ENCODE assay signal across 9 cellular contexts in genomic region chr14:20680843-20681347, GRCh38. TPM values are rescaled to one million over a fixed set of nuclear protein-coding genes. Genes with fewer than 3 reads are reported as not detected.
DNase-seq lines count a peak whose midpoint lies in the region; ATAC-seq, FAIRE-seq and TF ChIP-seq lines count a peak whose summit lies in the region.
"Had no signal": no experiment of that assay in that cellular context is flagged by ENCODE, and none has a peak within 500 bp of the region (broad histone marks: within the 10 kb centered on the region; RNA-seq: fewer than 3 reads in every experiment).

No MANE protein-coding gene starts in this region.

- peak; percentile 21 for ATAC-seq in HG02870 (IDR thresholded peaks at IDR 0.05; ENCODE audit: unreplicated experiment)
- ATAC-seq in K562 = no peak
- ATAC-seq in mucosa of descending colon = peak; percentile 37
- no peak for ATAC-seq in HG03039 (IDR thresholded peaks at IDR 0.05; ENCODE audit: unreplicated experiment)

- peaks cover 3% of the 10 kb centered on the region for H3K27me3 Mint-ChIP-seq in activated CD4-positive, alpha-beta T cell treated with anti-CD3 and anti-CD28 coated beads, Interleukin-2, amount 10 ng/mL, durations not matched to agents 24 days and 14 days

- no peak for TF ChIP-seq EP300 in K562 (IDR thresholded peaks at IDR 0.05; ENCODE audit: low read length)

- H3K4me1 ChIP-seq in K562 (replicated peaks in 1 of 2; ENCODE audit: control insufficient read depth in 2 of 2, insufficient read depth in 2 of 2, low read length in 2 of 2) (peaks cover 10 to 13% of the 10 kb centered on the region in 2 experiments; a peak in 3 of 5 replicates), mucosa of descending colon (ENCODE audit: low read depth) (peaks cover 30% of the 10 kb centered on the region)

- no peak for TF ChIP-seq POLR2A in K562 (conservative IDR thresholded peaks at IDR 0.05)

- peak overlapping the region; percentile 94 for H3K4me2 ChIP-seq in K562 (ENCODE audit: insufficient read depth, low read length)

- no peaks in the 10 kb centered on the region for H3K27me3 ChIP-seq in K562 (ENCODE audit: control insufficient read depth in 2 of 2, insufficient read depth in 2 of 2, low read length in 2 of 2)

- no peaks in the 10 kb centered on the region for H3K36me3 Mint-ChIP-seq in activated CD4-positive, alpha-beta T cell treated with anti-CD3 and anti-CD28 coated beads, Interleukin-2, amount 10 ng/mL, durations not matched to agents 24 days and 14 days (ENCODE audit: low read depth)

- FAIRE-seq in K562 (lab: Jason Lieb, UNC) = peak; percentile 19

- peak overlapping the region; percentile 51 to 74; a peak in 3 of 4 replicates for H3K9ac ChIP-seq in K562 (ENCODE audit: insufficient read depth in 1 of 2, low read depth in 2 of 2, low read length in 2 of 2)

- POLR2A ChIA-PET in K562 (lab: Yijun Ruan, JAX) = interaction anchor here (0.6 to 1.7 kb wide), 5 partner anchors 11 to 291 kb away, joined by 3 to 6 read pairs (median 3); no protein-coding TSS in a partner anchor

- 0 out of 3 replicates have a peak overlapping the region, but pooled peaks have one; percentile 17 for H3K27ac ChIP-seq in K562 (ENCODE audit: extremely low read depth, low read depth, low read length)

- no peaks in the 10 kb centered on the region for H3K36me3 ChIP-seq in K562 (ENCODE audit: control insufficient read depth, insufficient read depth, low read length)
- H3K36me3 ChIP-seq in mucosa of descending colon (ENCODE audit: low read depth) = no peaks in the 10 kb centered on the region

- peak overlapping the region; percentile 75 for H3K4me3 ChIP-seq in K562
- H3K4me3 ChIP-seq in mucosa of descending colon = no peak overlapping the region

- intact Hi-C loops in activated CD4-positive, alpha-beta T cell treated with anti-CD3 and anti-CD28 coated beads, Interleukin-2, amount 10 ng/mL, durations not matched to agents 24 days and 14 days (cut with micrococcal nuclease) = loop anchor here (1.0 to 10.0 kb wide), 8 partner anchors 13 to 584 kb away; partner anchors contain the start of genes APEX1, HNRNPC, TEP1 and TMEM253
- intact Hi-C loops in K562 (cut with micrococcal nuclease) (loop anchor here (5.0 kb wide), 1 partner anchor 339 kb away; the partner anchor contains the start of gene PARP2), mucosa of descending colon (cut with DNase I, micrococcal nuclease) (loop anchor here (5.0 to 10.0 kb wide), 4 partner anchors 69 to 424 kb away; partner anchors contain the start of genes CCNB1IP1 (in 1 of the 2), TEP1 (in 1 of the 2) and TMEM253 (in 1 of the 2))

- CTCF ChIA-PET in K562 (lab: Yijun Ruan, JAX; ENCODE audit: low intra/inter-chr PET ratio) = no interaction called here

- DNase-seq in activated CD4-positive, alpha-beta T cell treated with anti-CD3 and anti-CD28 coated beads for 24 hours (ENCODE audit: low read depth in 2 of 2) = peak; percentile 19 to 34
- no peak for DNase-seq in activated CD4-positive, alpha-beta T cell treated with anti-CD3 and anti-CD28 coated beads, Interleukin-2, amount 10 ng/mL, durations not matched to agents 24 days and 14 days
- peak in 1 of 4 experiments; percentile 17 for DNase-seq in K562 (ENCODE audit: extremely low read depth in 1 of 4, low spot score in 3 of 4)
- DNase-seq in mucosa of descending colon = peak in 2 of 3 donors; percentile 65 to 81
- DNase-seq in NCI-H446 (lab: John Stamatoyannopoulos, UW) = no peak
- DNase-seq in NCI-H2196 (lab: John Stamatoyannopoulos, UW; ENCODE audit: unreplicated experiment) = no peak

- peaks cover 25% of the 10 kb centered on the region for H3K4me1 Mint-ChIP-seq in activated CD4-positive, alpha-beta T cell treated with anti-CD3 and anti-CD28 coated beads, Interleukin-2, amount 10 ng/mL, durations not matched to agents 24 days and 14 days

- TF ChIP-seq RAD21 in K562 (CRISPR knock-in tag; conservative IDR thresholded peaks at IDR 0.05 in 1 of 2, IDR thresholded peaks at IDR 0.05 in 1 of 2) = no peak

- no peaks in the 10 kb centered on the region for H3K79me2 ChIP-seq in K562 (ENCODE audit: control insufficient read depth, insufficient read depth, low read length)

- in situ Hi-C loops in K562 (cut with MboI) = loop anchor here (5.0 kb wide), 1 partner anchor 49 kb away; no protein-coding TSS in a partner anchor

- 0% methylated on average over 7 of the region's 7 CpGs for WGBS in K562 (ENCODE audit: insufficient coverage, low coverage, missing lambda C conversion rate)

- H4K20me1 ChIP-seq in K562 (replicated peaks; ENCODE audit: control insufficient read depth, insufficient read depth, low read length) = peaks cover 9% of the 10 kb centered on the region; the same call in 1 of the 2 replicates

- H3K9me3 ChIP-seq in K562 (replicated peaks; ENCODE audit: control insufficient read depth, insufficient read depth, low read depth, low read length) (no peaks in the 10 kb centered on the region), mucosa of descending colon (no peaks in the 10 kb centered on the region)

- H3K9me3 Mint-ChIP-seq in activated CD4-positive, alpha-beta T cell treated with anti-CD3 and anti-CD28 coated beads, Interleukin-2, amount 10 ng/mL, durations not matched to agents 24 days and 14 days = no peaks in the 10 kb centered on the region
- H3K9me3 Mint-ChIP-seq: activated T-cell treated with anti-CD3 and anti-CD28 coated beads, Interleukin-2, amount 50 U/mL, for 72 hours had no signal

- H2AFZ ChIP-seq in K562 (ENCODE audit: low read depth, low read length) = peak overlapping the region; percentile 92

- H3K4me3 Mint-ChIP-seq in activated CD4-positive, alpha-beta T cell treated with anti-CD3 and anti-CD28 coated beads, Interleukin-2, amount 10 ng/mL, durations not matched to agents 24 days and 14 days = no peak overlapping the region
- H3K4me3 Mint-ChIP-seq: activated T-cell treated with anti-CD3 and anti-CD28 coated beads, Interleukin-2, amount 50 U/mL, for 72 hours had no signal

- no TSS peak for BruUV-seq in K562 (replicated peaks; lab: Mats Ljungman, UMichigan)

- TF ChIP-seq CTCF in K562 (IDR thresholded peaks at IDR 0.05 in 2 of 3, conservative IDR thresholded peaks at IDR 0.05 in 1 of 3; ENCODE audit: insufficient read depth in 2 of 3, low read depth in 1 of 3, low read length in 3 of 3) = no peak
- no peak for TF ChIP-seq CTCF in mucosa of descending colon (IDR thresholded peaks at IDR 0.05)

- H3K27ac Mint-ChIP-seq in activated CD4-positive, alpha-beta T cell treated with anti-CD3 and anti-CD28 coated beads, Interleukin-2, amount 10 ng/mL, durations not matched to agents 24 days and 14 days = no peak overlapping the region
- H3K27ac Mint-ChIP-seq: activated T-cell treated with anti-CD3 and anti-CD28 coated beads, Interleukin-2, amount 50 U/mL, for 72 hours had no signal

- no peaks in the 10 kb centered on the region for H3K9me1 ChIP-seq in K562 (ENCODE audit: control insufficient read depth, insufficient read depth, low read length)

RNA-seq across cellular contexts. Expression of gene RNASE4, which starts 3.5 kb away (rescaled TPM):
- 0.24 and 0.26 TPM in 2 replicates for total RNA-seq in activated CD4-positive, alpha-beta T cell treated with anti-CD3 and anti-CD28 coated beads, Interleukin-2, amount 10 ng/mL, durations not matched to agents 24 days and 14 days
- total RNA-seq in K562 (2011; cell fraction: chromatin; rRNA removed; ENCODE audit: low replicate concordance) = not detected in 2 replicates
- total RNA-seq in K562 (2011; cell fraction: nucleolus; rRNA removed) = 0.13 TPM in 1 of 2 replicates, not detected in the other
- total RNA-seq in K562 (2011; cell fraction: nucleoplasm; rRNA removed) = 0.38 TPM in 1 of 2 replicates, not detected in the other
- total RNA-seq in K562 (2014; rRNA removed) (0.09 and 0.12 TPM in 2 replicates), K562 (2014; rRNA removed; fragmentation: Illumina TruSeq; extraction: Trizol) (0.22 TPM in 1 of 2 replicates, not detected in the other), K562 (2015; rRNA removed; fragmentation: Illumina TruSeq; extraction: Trizol) (not detected in 2 replicates), K562 (2021) (0.22 and 0.29 TPM in 2 replicates), mucosa of descending colon (10 to 100 TPM; 35.9 to 37.4 (median 36.4) TPM)
- polyA plus RNA-seq in K562 (2011; rRNA removed) (0.10 and 0.53 TPM in 2 replicates), K562 (2014; fragmentation: Illumina TruSeq; extraction: Trizol) (0.09 TPM in 1 of 2 replicates, not detected in the other), K562 (2014; fragmentation: Nextera tagmentation; extraction: Ambion mirVana) (under 1 TPM; 0.13 to 0.14 TPM), K562 (2014; rRNA removed) (not detected in 2 replicates)
- 0.12 and 0.46 TPM in 2 replicates for polyA plus RNA-seq in K562 (2011; cell fraction: cytosol; rRNA removed)
- polyA plus RNA-seq in K562 (2011; cell fraction: nucleus; rRNA removed) = 0.11 and 0.18 TPM in 2 replicates
- 0.14 and 0.64 TPM in 2 replicates for polyA plus RNA-seq in K562 (2012)
- 0.39 TPM in 1 of 2 replicates, not detected in the other for polyA minus RNA-seq in K562 (2011; rRNA and poly(A)+ RNA removed)
- not detected in 2 replicates for polyA minus RNA-seq in K562 (2011; cell fraction: cytosol; rRNA and poly(A)+ RNA removed)
- not detected in 2 replicates for polyA minus RNA-seq in K562 (2011; cell fraction: nucleus; rRNA and poly(A)+ RNA removed)

RNA-seq across cellular contexts. Expression of gene ANG, which starts 7.7 kb away (rescaled TPM):
- total RNA-seq in activated CD4-positive, alpha-beta T cell treated with anti-CD3 and anti-CD28 coated beads, Interleukin-2, amount 10 ng/mL, durations not matched to agents 24 days and 14 days = not detected in 2 replicates
- total RNA-seq in K562 (2011; cell fraction: chromatin; rRNA removed; ENCODE audit: low replicate concordance) = not detected in 2 replicates
- total RNA-seq in K562 (2011; cell fraction: nucleolus; rRNA removed) = not detected in 2 replicates
- not detected in 2 replicates for total RNA-seq in K562 (2011; cell fraction: nucleoplasm; rRNA removed)
- total RNA-seq in K562 (2014; rRNA removed) (0.73 TPM in 1 of 2 replicates, not detected in the other), K562 (2014; rRNA removed; fragmentation: Illumina TruSeq; extraction: Trizol) (not detected in 2 replicates), K562 (2015; rRNA removed; fragmentation: Illumina TruSeq; extraction: Trizol) (not detected in 2 replicates), K562 (2021) (0.42 and 0.44 TPM in 2 replicates), mucosa of descending colon (10 to 100 TPM; 25.0 to 50.1 (median 41.0) TPM)
- polyA plus RNA-seq in K562 (2011; rRNA removed) (0.12 and 0.22 TPM in 2 replicates), K562 (2014; fragmentation: Illumina TruSeq; extraction: Trizol) (0.26 TPM in 1 of 2 replicates, not detected in the other), K562 (2014; fragmentation: Nextera tagmentation; extraction: Ambion mirVana) (under 1 TPM; 0.21 to 0.34 TPM), K562 (2014; rRNA removed) (0.96 TPM in 1 of 2 replicates, not detected in the other)
- 0.18 and 0.42 TPM in 2 replicates for polyA plus RNA-seq in K562 (2011; cell fraction: cytosol; rRNA removed)
- not detected in 2 replicates for polyA plus RNA-seq in K562 (2011; cell fraction: nucleus; rRNA removed)
- 0.27 and 0.37 TPM in 2 replicates for polyA plus RNA-seq in K562 (2012)
- polyA minus RNA-seq in K562 (2011; rRNA and poly(A)+ RNA removed) = not detected in 2 replicates
- polyA minus RNA-seq in K562 (2011; cell fraction: cytosol; rRNA and poly(A)+ RNA removed) = not detected in 2 replicates
- polyA minus RNA-seq in K562 (2011; cell fraction: nucleus; rRNA and poly(A)+ RNA removed) = not detected in 2 replicates

RNA-seq across cellular contexts. Expression of gene OR6S1, which starts 39.4 kb away (rescaled TPM):
- total RNA-seq in activated CD4-positive, alpha-beta T cell treated with anti-CD3 and anti-CD28 coated beads, Interleukin-2, amount 10 ng/mL, durations not matched to agents 24 days and 14 days = not detected in 2 replicates
- not detected in 2 replicates for total RNA-seq in K562 (2011; cell fraction: chromatin; rRNA removed; ENCODE audit: low replicate concordance)
- total RNA-seq in K562 (2011; cell fraction: nucleolus; rRNA removed) = not detected in 2 replicates
- total RNA-seq in K562 (2011; cell fraction: nucleoplasm; rRNA removed) = not detected in 2 replicates
- total RNA-seq in K562 (2014; rRNA removed) (not detected in 2 replicates), K562 (2014; rRNA removed; fragmentation: Illumina TruSeq; extraction: Trizol) (not detected in 2 replicates), K562 (2015; rRNA removed; fragmentation: Illumina TruSeq; extraction: Trizol) (not detected in 2 replicates), K562 (2021) (not detected in 2 replicates), mucosa of descending colon (not detected)
- polyA plus RNA-seq in K562 (2011; rRNA removed) (not detected in 2 replicates), K562 (2014; fragmentation: Illumina TruSeq; extraction: Trizol) (not detected in 2 replicates), K562 (2014; fragmentation: Nextera tagmentation; extraction: Ambion mirVana) (not detected), K562 (2014; rRNA removed) (not detected in 2 replicates)
- polyA plus RNA-seq in K562 (2011; cell fraction: cytosol; rRNA removed) = not detected in 2 replicates
- polyA plus RNA-seq in K562 (2011; cell fraction: nucleus; rRNA removed) = not detected in 2 replicates
- not detected in 2 replicates for polyA plus RNA-seq in K562 (2012)
- polyA minus RNA-seq in K562 (2011; rRNA and poly(A)+ RNA removed) = not detected in 2 replicates
- not detected in 2 replicates for polyA minus RNA-seq in K562 (2011; cell fraction: cytosol; rRNA and poly(A)+ RNA removed)
- polyA minus RNA-seq in K562 (2011; cell fraction: nucleus; rRNA and poly(A)+ RNA removed) = not detected in 2 replicates
- total RNA-seq: activated T-cell treated with anti-CD3 and anti-CD28 coated beads, Interleukin-2, amount 50 U/mL, for 72 hours had no signal

Comparison
In these comparisons a context has a peak if more than half of its experiments do, and no peak if none do; other contexts are left out.
1. DNase-seq: peak in activated CD4-positive, alpha-beta T cell treated with anti-CD3 and anti-CD28 coated beads for 24 hours (2 of 2) and mucosa of descending colon (2 of 3); none in activated CD4-positive, alpha-beta T cell treated with anti-CD3 and anti-CD28 coated beads, Interleukin-2, amount 10 ng/mL, durations not matched to agents 24 days and 14 days (single experiment), NCI-H446 (0 of 2) and NCI-H2196 (single experiment).
2. ATAC-seq: peak in HG02870 (single experiment) and mucosa of descending colon (single experiment); none in K562 (single experiment) and HG03039 (single experiment).
3. RNA of gene RNASE4, which starts 3.5 kb away (total RNA-seq): 35.9 to 37.4 TPM in mucosa of descending colon; 0.24 to 0.26 TPM in activated CD4-positive, alpha-beta T cell treated with anti-CD3 and anti-CD28 coated beads, Interleukin-2, amount 10 ng/mL, durations not matched to agents 24 days and 14 days and 0.09 to 0.38 TPM in K562; every median in the first group is over 10 times any median in the second.
4. RNA of gene ANG, which starts 7.7 kb away (total RNA-seq): 25.0 to 50.1 TPM in mucosa of descending colon; 0.42 to 0.73 TPM in K562 and not detected in activated CD4-positive, alpha-beta T cell treated with anti-CD3 and anti-CD28 coated beads, Interleukin-2, amount 10 ng/mL, durations not matched to agents 24 days and 14 days; every median in the first group is over 10 times any median in the second.